ENCODE assay signal across 15 cellular contexts in the genomic region with DNA sequence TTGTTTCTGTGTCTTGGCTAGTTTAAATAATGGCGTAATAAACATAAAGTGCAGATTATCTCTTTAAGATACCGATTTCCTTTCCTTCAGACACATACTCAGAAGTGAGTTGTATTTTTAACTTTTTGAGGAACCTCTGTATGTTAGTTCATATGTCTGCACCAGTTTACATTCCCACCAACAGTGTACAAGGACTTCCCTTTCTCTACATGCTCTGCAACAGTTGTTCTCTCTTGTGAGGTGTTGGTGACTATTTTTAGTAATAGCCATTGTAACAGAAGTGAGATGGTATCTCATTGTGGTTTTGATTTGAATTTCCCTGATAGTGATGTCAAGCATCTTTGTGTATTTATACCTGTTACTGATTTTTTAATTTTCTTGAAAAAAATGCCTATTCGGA.
A peak's percentile ranks its signal among the peaks of the same experiment; 100 is the strongest.
DNase-seq lines count a peak whose midpoint lies in the region; ATAC-seq and TF ChIP-seq lines count a peak whose summit lies in the region.
"Had no signal": no experiment of that assay in that cellular context is flagged by ENCODE, and none has a peak within 500 bp of the region (broad histone marks: within the 10 kb centered on the region; RNA-seq: fewer than 3 reads in every experiment).

No MANE protein-coding gene starts in this region.

- no peak overlapping the region for H3K27ac Mint-ChIP-seq in mesothelial cell of epicardium

- H3K9me3 ChIP-seq in ES-I3 (ENCODE audit: control insufficient read depth, insufficient read depth, low read length) (no peaks in the 10 kb centered on the region; the same call in 1 of the 2 replicates), colonic mucosa (no peaks in the 10 kb centered on the region)
- H3K9me3 ChIP-seq: body of pancreas, prostate gland had no signal

- peaks cover 12% of the 10 kb centered on the region for H3K27me3 ChIP-seq in colonic mucosa

- peak overlapping the region; percentile 13 for H3K4me3 ChIP-seq in colonic mucosa
- H3K4me3 ChIP-seq: prostate gland had no signal

- ATAC-seq in GM19328 (IDR thresholded peaks at IDR 0.05; ENCODE audit: unreplicated experiment), result no peak
- ATAC-seq: body of pancreas, left lobe of liver, PC-3 had no signal

- TF ChIP-seq CTCF in colonic mucosa (IDR thresholded peaks at IDR 0.05), result no peak
- no peak for TF ChIP-seq CTCF in mesothelial cell of epicardium (IDR thresholded peaks at IDR 0.05; ENCODE audit: unreplicated experiment)

- no peaks in the 10 kb centered on the region for H3K4me1 Mint-ChIP-seq in mesothelial cell of epicardium

- H3K27ac ChIP-seq in colonic mucosa, result no peak overlapping the region
- H3K27ac ChIP-seq: body of pancreas, prostate gland, VCaP had no signal

- DNase-seq in Kasumi-1 (lab: John Stamatoyannopoulos, UW) (peak; percentile 44 to 54), colonic mucosa (no peak), mesothelial cell of epicardium (ENCODE audit: low spot score in 2 of 2, unreplicated experiment in 2 of 2) (no peak), NCI-H446 (lab: John Stamatoyannopoulos, UW) (no peak), OCI-M2 (lab: John Stamatoyannopoulos, UW; ENCODE audit: unreplicated experiment) (no peak), SW480 (ENCODE audit: low spot score) (no peak)
- DNase-seq: activated naive CD4-positive, alpha-beta T cell treated with Interleukin-2 at 50 U/mL for 16 hours; body of pancreas; Calu3; PC-3 had no signal

- H3K9ac ChIP-seq in ES-I3 (ENCODE audit: low read depth, low read length), result peak overlapping the region; percentile 46; the same call in 1 of the 2 replicates
- H3K9ac ChIP-seq in colonic mucosa (ENCODE audit: low read depth in 2 of 2, low read length in 2 of 2), result no peak overlapping the region

- H3K9me3 Mint-ChIP-seq in mesothelial cell of epicardium, result peaks cover 3% of the 10 kb centered on the region

- H3K4me1 ChIP-seq in ES-I3 (ENCODE audit: insufficient read depth, low read length) (no peaks in the 10 kb centered on the region), colonic mucosa (no peaks in the 10 kb centered on the region)
- H3K4me1 ChIP-seq: prostate gland had no signal

- H3K36me3 ChIP-seq in ES-I3 (ENCODE audit: insufficient read depth, low read length) (no peaks in the 10 kb centered on the region), colonic mucosa (no peaks in the 10 kb centered on the region)
- H3K36me3 ChIP-seq: prostate gland had no signal

- no peaks in the 10 kb centered on the region for H3K36me3 Mint-ChIP-seq in mesothelial cell of epicardium

- H3K4me3 Mint-ChIP-seq in mesothelial cell of epicardium, result peak overlapping the region; percentile 32

- peaks cover 61% of the 10 kb centered on the region for H3K27me3 Mint-ChIP-seq in mesothelial cell of epicardium (ENCODE audit: low read depth)

- intact Hi-C loops in colonic mucosa (cut with DNase I), result no loop called here

Comparison
In these comparisons a context has a peak if more than half of its experiments do, and no peak if none do; other contexts are left out.
1. DNase-seq: peak in Kasumi-1 (2 of 2); none in colonic mucosa (single experiment), mesothelial cell of epicardium (0 of 2), NCI-H446 (0 of 2), OCI-M2 (single experiment) and SW480 (single experiment).